ENCODE assay signal across 6 cellular contexts in genomic region chr3:40477671-40478070, GRCh38. TPM values are rescaled to one million over a fixed set of nuclear protein-coding genes. Genes with fewer than 3 reads are reported as not detected.
DNase-seq lines count a peak whose midpoint lies in the region.

No MANE protein-coding gene starts in this region.

- H3K27me3 Mint-ChIP-seq in activated CD4-positive, alpha-beta memory T cell treated with anti-CD3 and anti-CD28 coated beads, Interleukin-2, amount 10 ng/mL, durations not matched to agents 7 days and 5 days: no peaks in the 10 kb centered on the region

- peak overlapping the region; percentile 91; the same call in 1 of the 2 replicates for H3K9ac ChIP-seq in ES-I3 (ENCODE audit: low read depth, low read length)

- H3K9me3 Mint-ChIP-seq in activated CD4-positive, alpha-beta memory T cell treated with anti-CD3 and anti-CD28 coated beads, Interleukin-2, amount 10 ng/mL, durations not matched to agents 7 days and 5 days: no peaks in the 10 kb centered on the region

- peaks cover 31% of the 10 kb centered on the region for H3K4me1 Mint-ChIP-seq in activated CD4-positive, alpha-beta memory T cell treated with anti-CD3 and anti-CD28 coated beads, Interleukin-2, amount 10 ng/mL, durations not matched to agents 7 days and 5 days

- H3K4me1 ChIP-seq in ES-I3 (ENCODE audit: insufficient read depth, low read length): 0 out of 2 replicates have a peak, but pooled peaks cover 5% of the 10 kb centered on the region

- peaks cover 28% of the 10 kb centered on the region for H3K36me3 Mint-ChIP-seq in activated CD4-positive, alpha-beta memory T cell treated with anti-CD3 and anti-CD28 coated beads, Interleukin-2, amount 10 ng/mL, durations not matched to agents 7 days and 5 days (ENCODE audit: low read depth)

- CTCF ChIA-PET in activated CD4-positive, alpha-beta memory T cell treated with anti-CD3 and anti-CD28 coated beads, Interleukin-2, amount 10 ng/mL, durations not matched to agents 7 days and 5 days (lab: Charles Lee): interaction anchor here (0.9 to 1.4 kb wide), 4 partner anchors 13 to 28 kb away, joined by 3 to 4 read pairs (median 4); partner anchors contain the start of gene ZNF620

- no peak for DNase-seq in activated CD4-positive, alpha-beta memory T cell treated with anti-CD3 and anti-CD28 coated beads, Interleukin-2, amount 10 ng/mL, durations not matched to agents 7 days and 5 days
- DNase-seq in lung microvascular endothelial cell (ENCODE audit: low read depth in 2 of 2) (peak; percentile 6 to 9), hippocampal formation (lab: John Stamatoyannopoulos, UW) (no peak), NCI-H748 treated with DMSO at 0.1 percent for 48 hours (lab: John Stamatoyannopoulos, UW) (no peak)
- DNase-seq in stimulated activated CD4-positive, alpha-beta T cell treated with anti-CD3 and anti-CD28 coated beads, Interleukin-4, amount 100 ng/mL, for 1 hour: no peak

- POLR2A ChIA-PET in activated CD4-positive, alpha-beta memory T cell treated with anti-CD3 and anti-CD28 coated beads, Interleukin-2, amount 10 ng/mL, durations not matched to agents 7 days and 5 days (lab: Charles Lee): interaction anchor here (0.6 to 3.3 kb wide), 7 partner anchors 14 to 47 kb away, joined by 3 to 24 read pairs (median 12); partner anchors contain the start of genes RPL14, ZNF620 and ZNF621

- 0 out of 2 replicates have a peak, but pooled peaks cover 4% of the 10 kb centered on the region for H3K36me3 ChIP-seq in ES-I3 (ENCODE audit: insufficient read depth, low read length)

- peak overlapping the region; percentile 81 for H3K4me3 Mint-ChIP-seq in activated CD4-positive, alpha-beta memory T cell treated with anti-CD3 and anti-CD28 coated beads, Interleukin-2, amount 10 ng/mL, durations not matched to agents 7 days and 5 days

- no peaks in the 10 kb centered on the region for H3K9me3 ChIP-seq in ES-I3 (ENCODE audit: control insufficient read depth, insufficient read depth, low read length)

- H3K27ac Mint-ChIP-seq in activated CD4-positive, alpha-beta memory T cell treated with anti-CD3 and anti-CD28 coated beads, Interleukin-2, amount 10 ng/mL, durations not matched to agents 7 days and 5 days: peak overlapping the region; percentile 63

RNA-seq across cellular contexts. Expression of gene ZNF619, which starts 0.7 kb away (rescaled TPM):
- 10 to 100 TPM; 10.5 to 10.6 TPM for total RNA-seq in activated CD4-positive, alpha-beta memory T cell treated with anti-CD3 and anti-CD28 coated beads, Interleukin-2, amount 10 ng/mL, durations not matched to agents 7 days and 5 days
- total RNA-seq in lung microvascular endothelial cell: 4.4 and 5.8 TPM in 2 replicates

RNA-seq across cellular contexts. Expression of gene RPL14, which starts 20.5 kb away (rescaled TPM):
- total RNA-seq in activated CD4-positive, alpha-beta memory T cell treated with anti-CD3 and anti-CD28 coated beads, Interleukin-2, amount 10 ng/mL, durations not matched to agents 7 days and 5 days: 1,000 to 10,000 TPM; 1,898 to 2,001 TPM
- 277 and 317 TPM in 2 replicates for total RNA-seq in lung microvascular endothelial cell

RNA-seq across cellular contexts. Expression of gene ZNF620, which starts 28.2 kb away (rescaled TPM):
- 1 to 10 TPM; 6.1 to 6.3 TPM for total RNA-seq in activated CD4-positive, alpha-beta memory T cell treated with anti-CD3 and anti-CD28 coated beads, Interleukin-2, amount 10 ng/mL, durations not matched to agents 7 days and 5 days
- 3.5 and 6.5 TPM in 2 replicates for total RNA-seq in lung microvascular endothelial cell

RNA-seq across cellular contexts. Expression of gene ZNF621, which starts 47.1 kb away (rescaled TPM):
- 10 to 100 TPM; 24.9 to 25.7 TPM for total RNA-seq in activated CD4-positive, alpha-beta memory T cell treated with anti-CD3 and anti-CD28 coated beads, Interleukin-2, amount 10 ng/mL, durations not matched to agents 7 days and 5 days
- 5.0 and 6.0 TPM in 2 replicates for total RNA-seq in lung microvascular endothelial cell

Comparison
In these comparisons a context has a peak if more than half of its experiments do, and no peak if none do; other contexts are left out.
1. DNase-seq: peak in lung microvascular endothelial cell (2 of 2); none in activated CD4-positive, alpha-beta memory T cell treated with anti-CD3 and anti-CD28 coated beads, Interleukin-2, amount 10 ng/mL, durations not matched to agents 7 days and 5 days (single experiment), hippocampal formation (0 of 2), stimulated activated CD4-positive, alpha-beta T cell treated with anti-CD3 and anti-CD28 coated beads, Interleukin-4, amount 100 ng/mL, for 1 hour (single experiment) and NCI-H748 treated with DMSO at 0.1 percent for 48 hours (single experiment).